Comparison of ENCODE assay signal across 8 cellular contexts in the genomic region with DNA sequence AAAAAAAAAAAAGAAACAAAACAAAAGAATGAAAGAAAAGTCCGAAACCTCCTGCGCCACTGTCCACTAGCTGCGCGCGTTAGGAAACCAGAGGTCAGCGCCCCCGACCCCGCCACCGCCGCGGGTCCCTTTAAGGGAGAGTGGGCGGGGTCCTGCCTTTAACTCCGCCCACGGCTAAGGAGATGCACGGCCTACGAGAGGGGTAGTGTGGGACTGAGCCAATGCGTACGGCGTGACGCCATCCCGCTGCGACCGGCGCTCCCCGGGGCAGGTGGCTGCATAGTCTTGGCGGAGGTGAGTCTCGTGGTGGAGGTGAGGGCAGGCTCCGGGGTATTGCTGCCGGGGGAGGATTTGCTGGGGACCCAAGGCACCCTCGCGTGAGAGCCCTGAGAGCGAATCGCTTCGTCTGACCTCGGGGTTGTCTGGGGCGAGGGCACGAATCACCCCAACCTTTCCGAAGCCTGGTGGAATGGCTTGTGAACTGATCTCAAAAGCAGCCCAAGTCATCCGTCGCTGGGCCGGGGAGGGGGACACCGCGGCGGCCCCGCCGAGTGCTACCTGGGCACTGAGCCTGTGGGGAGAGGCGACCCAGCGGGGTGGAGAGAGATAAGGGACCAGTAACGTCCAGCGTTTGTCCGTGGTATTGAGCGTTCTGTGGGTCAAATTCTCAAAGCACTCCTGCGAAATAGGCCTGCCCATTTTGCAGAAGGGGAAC. TPM values are rescaled to one million over a fixed set of nuclear protein-coding genes. Genes with fewer than 3 reads are reported as not detected.
DNase-seq lines count a peak whose midpoint lies in the region; ATAC-seq and TF ChIP-seq lines count a peak whose summit lies in the region.

A gene (plus strand): TSS at position 241 of the 715 bp plus-strand sequence. CDS start 1,319 bp downstream, outside the sequence.

- H3K4me3 Mint-ChIP-seq in nephron progenitor cell: peak within 1 kb of the TSS; percentile 97
- H3K4me3 Mint-ChIP-seq in stimulated activated naive CD8-positive, alpha-beta T cell treated with anti-CD3 and anti-CD28 coated beads, Interleukin-15, amount 100 ng/mL, for 72 hours: peak within 1 kb of the TSS; percentile 92 to 99

- H3K27me3 Mint-ChIP-seq in nephron progenitor cell (ENCODE audit: low read depth, poor library complexity): peaks cover 3% of the 10 kb centered on the region
- H3K27me3 Mint-ChIP-seq in stimulated activated naive CD8-positive, alpha-beta T cell treated with anti-CD3 and anti-CD28 coated beads, Interleukin-15, amount 100 ng/mL, for 72 hours: no peaks in the 10 kb centered on the region

- H3K36me3 ChIP-seq in ES-I3 (ENCODE audit: insufficient read depth, low read length): peaks cover 8% of the 10 kb centered on the region
- peaks cover 13% of the 10 kb centered on the region for H3K36me3 ChIP-seq in H7 (replicated peaks; ENCODE audit: control insufficient read depth, insufficient read depth, low read length)

- no peaks in the 10 kb centered on the region for H3K27me3 ChIP-seq in H7 (ENCODE audit: control insufficient read depth, insufficient read depth, low read length)

- H3K4me3 ChIP-seq in H7 (ENCODE audit: insufficient read depth, low read depth, low read length): peak within 1 kb of the TSS; percentile 89

- H3K9me3 ChIP-seq in ES-I3 (ENCODE audit: control insufficient read depth, insufficient read depth, low read length): no peaks in the 10 kb centered on the region

- no peaks in the 10 kb centered on the region for H3K4me1 ChIP-seq in ES-I3 (ENCODE audit: insufficient read depth, low read length)

- peak within 1 kb of the TSS; percentile 88 for H3K9ac ChIP-seq in ES-I3 (ENCODE audit: low read depth, low read length)

- TF ChIP-seq CTCF in nephron progenitor cell (IDR thresholded peaks at IDR 0.05): no peak

- peak within 1 kb of the TSS; percentile 98 for H3K27ac Mint-ChIP-seq in nephron progenitor cell
- H3K27ac Mint-ChIP-seq in stimulated activated naive CD8-positive, alpha-beta T cell treated with anti-CD3 and anti-CD28 coated beads, Interleukin-15, amount 100 ng/mL, for 72 hours: peak within 1 kb of the TSS; percentile 95 to 99

- H3K4me1 Mint-ChIP-seq in nephron progenitor cell: peaks cover 16% of the 10 kb centered on the region
- peaks cover 27% of the 10 kb centered on the region for H3K4me1 Mint-ChIP-seq in stimulated activated naive CD8-positive, alpha-beta T cell treated with anti-CD3 and anti-CD28 coated beads, Interleukin-15, amount 100 ng/mL, for 72 hours

- peaks cover 19% of the 10 kb centered on the region for H3K9me3 Mint-ChIP-seq in nephron progenitor cell
- H3K9me3 Mint-ChIP-seq in stimulated activated naive CD8-positive, alpha-beta T cell treated with anti-CD3 and anti-CD28 coated beads, Interleukin-15, amount 100 ng/mL, for 72 hours: peaks cover 1 to 5% of the 10 kb centered on the region in 2 donors

- H3K36me3 Mint-ChIP-seq in nephron progenitor cell (ENCODE audit: low read depth): peaks cover 45% of the 10 kb centered on the region

- peak; percentile 100 for ATAC-seq in stimulated activated naive CD8-positive, alpha-beta T cell treated with anti-CD3 and anti-CD28 coated beads, Interleukin-15, amount 100 ng/mL, for 72 hours

- DNase-seq in H7: peak; percentile 97
- DNase-seq in M059J (ENCODE audit: low read depth): peak; percentile 86
- peak; percentile 94 for DNase-seq in SHP77 treated with DMSO at 0.1 percent for 48 hours (lab: John Stamatoyannopoulos, UW)
- DNase-seq in activated effector memory CD4-positive, alpha-beta T cell treated with anti-CD3 and anti-CD28 coated beads, Interleukin-2, amount 50 U/mL, for 16 hours: peak; percentile 97
- DNase-seq in fibroblast of the conjunctiva (ENCODE audit: low read depth): peak; percentile 52
- peak; percentile 85 for DNase-seq in nephron progenitor cell
- peak; percentile 90 to 92 for DNase-seq in stimulated activated naive CD8-positive, alpha-beta T cell treated with anti-CD3 and anti-CD28 coated beads, Interleukin-15, amount 100 ng/mL, for 72 hours

RNA-seq across cellular contexts. Expression of the gene that starts here (rescaled TPM):
- total RNA-seq in H7 (2014; rRNA removed; shearing (Covaris generic)): 22.1 and 25.7 TPM in 2 replicates
- 15.9 and 20.3 TPM in 2 replicates for total RNA-seq in M059J (2014; rRNA removed; shearing (Covaris generic))

Comparison
In these comparisons a context has a peak if more than half of its experiments do, and no peak if none do; other contexts are left out.
1. Peak in every context shown above with its lines: DNase-seq, ATAC-seq and H3K4me3 ChIP-seq.